Comparison of ENCODE assay signal across 8 cellular contexts in the genomic region with DNA sequence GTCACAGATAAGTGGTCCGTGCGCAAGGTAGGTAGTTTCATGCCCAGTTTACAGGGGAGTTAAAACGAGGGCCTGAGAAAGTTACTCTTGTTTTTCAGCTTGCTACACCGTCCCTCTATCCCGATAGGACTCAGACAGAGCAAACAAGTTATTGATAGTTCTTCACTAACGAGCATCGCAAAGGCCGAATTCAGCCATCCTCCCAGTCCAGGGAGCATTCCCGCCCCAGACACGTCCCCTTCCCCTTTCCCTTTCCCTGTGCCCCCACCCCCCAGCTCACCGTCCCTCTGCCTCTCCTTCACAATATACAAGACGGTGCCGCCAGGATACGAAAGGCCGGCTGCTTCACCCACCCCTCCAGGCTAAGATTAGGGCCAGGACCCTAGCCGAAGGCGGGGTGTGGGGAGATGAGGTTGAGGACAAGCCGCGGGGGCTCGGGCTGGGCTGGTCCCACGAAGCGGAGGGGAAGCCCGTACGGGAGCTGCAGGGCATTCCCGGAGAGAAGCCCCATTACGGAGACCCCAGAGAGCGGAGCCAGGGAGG. TPM values are rescaled to one million over a fixed set of nuclear protein-coding genes. Genes with fewer than 3 reads are reported as not detected.
DNase-seq lines count a peak whose midpoint lies in the region; ATAC-seq and TF ChIP-seq lines count a peak whose summit lies in the region.

No MANE protein-coding gene starts in this region.

- H3K9me3 ChIP-seq in BLaER1, result no peaks in the 10 kb centered on the region
- H3K9me3 ChIP-seq in prostate gland, result no peaks in the 10 kb centered on the region

- CTCF ChIA-PET in WTC11 (lab: Charles Lee), result interaction anchor here (0.9 to 2.7 kb wide), 4 partner anchors 9 to 631 kb away, joined by 3 to 16 read pairs (median 6); a partner anchor contains a TSS

- POLR2A ChIA-PET in WTC11 (lab: Charles Lee), result interaction anchor here (2.0 kb wide), 1 partner anchor 87 kb away, joined by 6 read pairs; a partner anchor contains a TSS

- peaks cover 26% of the 10 kb centered on the region for H3K36me3 Mint-ChIP-seq in WTC11

- H3K27me3 ChIP-seq in BLaER1 (peaks cover 22% of the 10 kb centered on the region), prostate gland (replicated peaks; ENCODE audit: insufficient read depth) (no peaks in the 10 kb centered on the region)

- H3K27me3 Mint-ChIP-seq in WTC11 (ENCODE audit: low read depth), result peaks cover 37% of the 10 kb centered on the region

- peaks cover 35% of the 10 kb centered on the region for H3K36me3 ChIP-seq in BLaER1
- no peaks in the 10 kb centered on the region for H3K36me3 ChIP-seq in prostate gland

- H3K4me2 ChIP-seq in BLaER1, result peak overlapping the region; percentile 96

- H3K27ac Mint-ChIP-seq in WTC11, result no peak overlapping the region; the same call in 1 of the 2 replicates

- peaks cover 51% of the 10 kb centered on the region for H4K20me1 ChIP-seq in BLaER1

- DNase-seq in HFF-Myc (ENCODE audit: extremely low read depth, low read depth) (no peak), WTC11 (ENCODE audit: low spot score) (no peak), glomerular visceral epithelial cell (ENCODE audit: extremely low spot score) (peak; percentile 15), prostate gland (ENCODE audit: low spot score) (no peak), amniotic stem cell (lab: John Stamatoyannopoulos, UW) (no peak)

- H3K27ac ChIP-seq in BLaER1, result peak overlapping the region; percentile 88
- peak overlapping the region; percentile 81 to 85 for H3K27ac ChIP-seq in prostate gland

- no peaks in the 10 kb centered on the region for H3K9me3 Mint-ChIP-seq in WTC11

- peak overlapping the region; percentile 97 for H3K4me3 ChIP-seq in BLaER1
- peak overlapping the region; percentile 98 for H3K4me3 ChIP-seq in HFF-Myc (replicated peaks; ENCODE audit: low read depth, low read length)
- H3K4me3 ChIP-seq in prostate gland, result peak overlapping the region; percentile 74 to 98

- peak; percentile 8; the same call in 1 of the 2 replicates for ATAC-seq in WTC11
- ATAC-seq in GM19035 (IDR thresholded peaks at IDR 0.05; ENCODE audit: unreplicated experiment), result no peak
- ATAC-seq in GM18858 (IDR thresholded peaks at IDR 0.05; ENCODE audit: unreplicated experiment), result no peak

- 1% methylated on average over 27 of the region's 27 CpGs for WGBS in prostate gland

- H3K9ac ChIP-seq in BLaER1, result peak overlapping the region; percentile 95

- H3K4me1 ChIP-seq in BLaER1 (peaks cover 40% of the 10 kb centered on the region), prostate gland (replicated peaks) (peaks cover 4% of the 10 kb centered on the region)

- no peak for TF ChIP-seq POLR2A in prostate gland (IDR thresholded peaks at IDR 0.05)

- H3K4me3 Mint-ChIP-seq in WTC11, result peak overlapping the region; percentile 97

- TF ChIP-seq CTCF in HFF-Myc (IDR thresholded peaks at IDR 0.05; ENCODE audit: low read depth, low read length, missing control alignments) (no peak), WTC11 (IDR thresholded peaks at IDR 0.05) (no peak), prostate gland (IDR thresholded peaks at IDR 0.05) (no peak)

- intact Hi-C loops in prostate gland (cut with DNase I), result no loop called here

- peaks cover 9% of the 10 kb centered on the region for H3K4me1 Mint-ChIP-seq in WTC11

TF ChIP-seq in WTC11, 78 proteins besides CTCF, POLR2A, EP300 and RAD21:
- TF ChIP-seq GABPB1 (CRISPR knock-in tag; IDR thresholded peaks at IDR 0.05) (no peak), CREM (CRISPR knock-in tag; IDR thresholded peaks at IDR 0.05) (peak; percentile 17; the same call in 1 of the 2 replicates)
TF ChIP-seq in WTC11: peak in this region for 1.

RNA-seq across cellular contexts. Expression of a gene that starts 0.6 kb away (rescaled TPM):
- total RNA-seq in WTC11 (2021) (92.7 to 111 TPM (median 103 TPM) in 3 replicates), prostate gland (100 to 1,000 TPM; 107 to 119 TPM)

RNA-seq across cellular contexts. Expression of a gene that starts 4.3 kb away (rescaled TPM):
- total RNA-seq in WTC11 (2021) (6.8 to 11.4 TPM (median 10.9 TPM) in 3 replicates), prostate gland (1 to 10 TPM; 2.4 to 8.2 TPM)

RNA-seq across cellular contexts. Expression of a gene that starts 27.4 kb away (rescaled TPM):
- total RNA-seq in WTC11 (2021) (51.7 to 57.7 TPM (median 52.1 TPM) in 3 replicates), prostate gland (10 to 100 TPM; 10.8 to 11.6 TPM)

RNA-seq across cellular contexts. Expression of a gene that starts 27.6 kb away (rescaled TPM):
- total RNA-seq in WTC11 (2021) (98.2 to 112 TPM (median 108 TPM) in 3 replicates), prostate gland (100 to 1,000 TPM; 172 to 203 TPM)

RNA-seq across cellular contexts. Expression of a gene that starts 55.4 kb away (rescaled TPM):
- total RNA-seq in WTC11 (2021), result 28.6 to 33.8 TPM (median 30.3 TPM) in 3 replicates
- total RNA-seq in prostate gland, result 100 to 1,000 TPM; 105 to 125 TPM
